1 cellular context compared by ENCODE assay signal in the genomic region with DNA sequence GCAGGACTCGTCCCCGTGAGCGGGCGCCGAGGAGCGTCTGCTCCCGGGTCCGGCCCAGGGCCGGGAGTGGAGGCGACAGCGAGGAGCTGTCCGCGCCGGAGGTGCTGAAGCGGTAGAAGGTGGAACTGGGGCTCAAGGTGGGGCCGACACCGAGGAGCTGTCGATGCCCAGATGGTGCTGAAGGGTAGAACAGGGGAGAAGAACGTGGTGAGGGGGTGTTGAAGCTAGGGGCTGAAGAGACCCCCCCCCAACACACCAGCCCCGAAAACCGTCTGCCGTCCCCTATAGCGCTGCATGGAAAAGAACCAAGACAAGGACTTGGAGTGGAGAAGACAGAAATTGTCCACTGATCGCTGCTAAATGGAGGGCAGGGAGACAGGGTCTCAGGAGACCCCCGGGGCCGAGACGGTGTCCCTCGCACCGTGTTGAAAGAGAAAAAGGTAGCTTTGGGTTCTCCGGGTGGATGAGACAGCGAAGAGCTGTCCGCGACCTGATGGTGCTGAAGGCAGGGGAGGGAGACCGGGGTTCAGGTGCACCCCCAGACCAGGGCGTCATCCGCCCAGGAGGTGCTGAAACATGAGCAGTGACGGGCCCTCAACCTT.
TF ChIP-seq lines count a peak whose summit lies in the region.

No MANE protein-coding gene starts in this region.

TF ChIP-seq in SK-N-SH treated with all-trans-retinoic acid at 6 μM for 48 hours, 23 proteins besides CTCF, POLR2A, EP300 and RAD21:
- TF ChIP-seq, protein P1, sequence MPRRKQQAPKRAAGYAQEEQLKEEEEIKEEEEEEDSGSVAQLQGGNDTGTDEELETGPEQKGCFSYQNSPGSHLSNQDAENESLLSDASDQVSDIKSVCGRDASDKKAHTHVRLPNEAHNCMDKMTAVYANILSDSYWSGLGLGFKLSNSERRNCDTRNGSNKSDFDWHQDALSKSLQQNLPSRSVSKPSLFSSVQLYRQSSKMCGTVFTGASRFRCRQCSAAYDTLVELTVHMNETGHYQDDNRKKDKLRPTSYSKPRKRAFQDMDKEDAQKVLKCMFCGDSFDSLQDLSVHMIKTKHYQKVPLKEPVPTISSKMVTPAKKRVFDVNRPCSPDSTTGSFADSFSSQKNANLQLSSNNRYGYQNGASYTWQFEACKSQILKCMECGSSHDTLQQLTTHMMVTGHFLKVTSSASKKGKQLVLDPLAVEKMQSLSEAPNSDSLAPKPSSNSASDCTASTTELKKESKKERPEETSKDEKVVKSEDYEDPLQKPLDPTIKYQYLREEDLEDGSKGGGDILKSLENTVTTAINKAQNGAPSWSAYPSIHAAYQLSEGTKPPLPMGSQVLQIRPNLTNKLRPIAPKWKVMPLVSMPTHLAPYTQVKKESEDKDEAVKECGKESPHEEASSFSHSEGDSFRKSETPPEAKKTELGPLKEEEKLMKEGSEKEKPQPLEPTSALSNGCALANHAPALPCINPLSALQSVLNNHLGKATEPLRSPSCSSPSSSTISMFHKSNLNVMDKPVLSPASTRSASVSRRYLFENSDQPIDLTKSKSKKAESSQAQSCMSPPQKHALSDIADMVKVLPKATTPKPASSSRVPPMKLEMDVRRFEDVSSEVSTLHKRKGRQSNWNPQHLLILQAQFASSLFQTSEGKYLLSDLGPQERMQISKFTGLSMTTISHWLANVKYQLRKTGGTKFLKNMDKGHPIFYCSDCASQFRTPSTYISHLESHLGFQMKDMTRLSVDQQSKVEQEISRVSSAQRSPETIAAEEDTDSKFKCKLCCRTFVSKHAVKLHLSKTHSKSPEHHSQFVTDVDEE (CRISPR knock-in tag; IDR thresholded peaks at IDR 0.05), result no peak; the same call in 1 of the 2 replicates
- TF ChIP-seq ZNF70 (CRISPR knock-in tag; IDR thresholded peaks at IDR 0.05) (no peak), ZNF8 (CRISPR knock-in tag; IDR thresholded peaks at IDR 0.05) (no peak), CSDC2 (CRISPR knock-in tag; IDR thresholded peaks at IDR 0.05) (0 out of 2 replicates have a peak, but pooled peaks have one; percentile 42), TCF4 (CRISPR knock-in tag; IDR thresholded peaks at IDR 0.05; ENCODE audit: borderline replicate concordance) (no peak), PPARA (CRISPR knock-in tag; IDR thresholded peaks at IDR 0.05; ENCODE audit: borderline replicate concordance) (no peak), TOX (CRISPR knock-in tag; IDR thresholded peaks at IDR 0.05; ENCODE audit: borderline replicate concordance) (no peak), ESRRG (CRISPR knock-in tag; IDR thresholded peaks at IDR 0.05) (no peak), ZFP3 (CRISPR knock-in tag; IDR thresholded peaks at IDR 0.05) (peak; percentile 74; the same call in 1 of the 2 replicates), OSR1 (CRISPR knock-in tag; IDR thresholded peaks at IDR 0.05) (no peak), BACH2 (CRISPR knock-in tag; IDR thresholded peaks at IDR 0.05; ENCODE audit: borderline replicate concordance) (no peak), ISL1 (CRISPR knock-in tag; IDR thresholded peaks at IDR 0.05) (0 out of 2 replicates have a peak, but pooled peaks have one; percentile 26), ZNF565 (CRISPR knock-in tag; conservative IDR thresholded peaks at IDR 0.05; ENCODE audit: low read depth) (no peak), ZC3H10 (CRISPR knock-in tag; IDR thresholded peaks at IDR 0.05) (0 out of 2 replicates have a peak, but pooled peaks have one; percentile 21), GLIS3 (CRISPR knock-in tag; IDR thresholded peaks at IDR 0.05) (no peak), RARB (CRISPR knock-in tag; IDR thresholded peaks at IDR 0.05) (no peak), SNAI2 (CRISPR knock-in tag; IDR thresholded peaks at IDR 0.05) (no peak)
- TF ChIP-seq, protein P2, sequence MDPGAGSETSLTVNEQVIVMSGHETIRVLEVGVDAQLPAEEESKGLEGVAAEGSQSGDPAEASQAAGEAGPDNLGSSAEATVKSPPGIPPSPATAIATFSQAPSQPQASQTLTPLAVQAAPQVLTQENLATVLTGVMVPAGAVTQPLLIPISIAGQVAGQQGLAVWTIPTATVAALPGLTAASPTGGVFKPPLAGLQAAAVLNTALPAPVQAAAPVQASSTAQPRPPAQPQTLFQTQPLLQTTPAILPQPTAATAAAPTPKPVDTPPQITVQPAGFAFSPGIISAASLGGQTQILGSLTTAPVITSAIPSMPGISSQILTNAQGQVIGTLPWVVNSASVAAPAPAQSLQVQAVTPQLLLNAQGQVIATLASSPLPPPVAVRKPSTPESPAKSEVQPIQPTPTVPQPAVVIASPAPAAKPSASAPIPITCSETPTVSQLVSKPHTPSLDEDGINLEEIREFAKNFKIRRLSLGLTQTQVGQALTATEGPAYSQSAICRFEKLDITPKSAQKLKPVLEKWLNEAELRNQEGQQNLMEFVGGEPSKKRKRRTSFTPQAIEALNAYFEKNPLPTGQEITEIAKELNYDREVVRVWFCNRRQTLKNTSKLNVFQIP (CRISPR knock-in tag; IDR thresholded peaks at IDR 0.05; ENCODE audit: borderline replicate concordance, low read depth), result no peak
- TF ChIP-seq, protein P3, sequence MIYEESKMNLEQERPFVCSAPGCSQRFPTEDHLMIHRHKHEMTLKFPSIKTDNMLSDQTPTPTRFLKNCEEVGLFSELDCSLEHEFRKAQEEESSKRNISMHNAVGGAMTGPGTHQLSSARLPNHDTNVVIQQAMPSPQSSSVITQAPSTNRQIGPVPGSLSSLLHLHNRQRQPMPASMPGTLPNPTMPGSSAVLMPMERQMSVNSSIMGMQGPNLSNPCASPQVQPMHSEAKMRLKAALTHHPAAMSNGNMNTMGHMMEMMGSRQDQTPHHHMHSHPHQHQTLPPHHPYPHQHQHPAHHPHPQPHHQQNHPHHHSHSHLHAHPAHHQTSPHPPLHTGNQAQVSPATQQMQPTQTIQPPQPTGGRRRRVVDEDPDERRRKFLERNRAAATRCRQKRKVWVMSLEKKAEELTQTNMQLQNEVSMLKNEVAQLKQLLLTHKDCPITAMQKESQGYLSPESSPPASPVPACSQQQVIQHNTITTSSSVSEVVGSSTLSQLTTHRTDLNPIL (CRISPR knock-in tag; IDR thresholded peaks at IDR 0.05; ENCODE audit: low read depth), result no peak
- TF ChIP-seq, protein P4, sequence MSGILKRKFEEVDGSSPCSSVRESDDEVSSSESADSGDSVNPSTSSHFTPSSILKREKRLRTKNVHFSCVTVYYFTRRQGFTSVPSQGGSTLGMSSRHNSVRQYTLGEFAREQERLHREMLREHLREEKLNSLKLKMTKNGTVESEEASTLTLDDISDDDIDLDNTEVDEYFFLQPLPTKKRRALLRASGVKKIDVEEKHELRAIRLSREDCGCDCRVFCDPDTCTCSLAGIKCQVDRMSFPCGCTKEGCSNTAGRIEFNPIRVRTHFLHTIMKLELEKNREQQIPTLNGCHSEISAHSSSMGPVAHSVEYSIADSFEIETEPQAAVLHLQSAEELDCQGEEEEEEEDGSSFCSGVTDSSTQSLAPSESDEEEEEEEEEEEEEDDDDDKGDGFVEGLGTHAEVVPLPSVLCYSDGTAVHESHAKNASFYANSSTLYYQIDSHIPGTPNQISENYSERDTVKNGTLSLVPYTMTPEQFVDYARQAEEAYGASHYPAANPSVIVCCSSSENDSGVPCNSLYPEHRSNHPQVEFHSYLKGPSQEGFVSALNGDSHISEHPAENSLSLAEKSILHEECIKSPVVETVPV (CRISPR knock-in tag; IDR thresholded peaks at IDR 0.05), result no peak
TF ChIP-seq in SK-N-SH treated with all-trans-retinoic acid at 6 μM for 48 hours: peak in this region for 4.
